In genomic region chr5:33300209-33300742, GRCh38 we compare ENCODE assay signal across 8 cellular contexts.
A peak's percentile ranks its signal among the peaks of the same experiment; 100 is the strongest.
DNase-seq lines count a peak whose midpoint lies in the region; ATAC-seq and TF ChIP-seq lines count a peak whose summit lies in the region.

No MANE protein-coding gene starts in this region.

- no peak for TF ChIP-seq CTCF in AG10803 (conservative IDR thresholded peaks at IDR 0.05; ENCODE audit: low read length)

- DNase-seq in AG10803 (ENCODE audit: low read depth): peak; percentile 26
- peak; percentile 34 for DNase-seq in amniotic epithelial cell (ENCODE audit: low read depth)
- DNase-seq in renal cortical epithelial cell (ENCODE audit: low read depth): peak; percentile 7
- no peak for DNase-seq in foreskin melanocyte
- no peak for DNase-seq in COR-L47 (lab: John Stamatoyannopoulos, UW)
- no peak for DNase-seq in SK-N-DZ (ENCODE audit: low spot score)

- no peak overlapping the region for H3K4me3 ChIP-seq in AG10803 (ENCODE audit: low read length)

- ATAC-seq in GM19397 (IDR thresholded peaks at IDR 0.05; ENCODE audit: unreplicated experiment) (peak; percentile 65), HG03354 (IDR thresholded peaks at IDR 0.05; ENCODE audit: poor library complexity, severe bottlenecking, unreplicated experiment) (peak; percentile 77)

Comparison
In these comparisons a context has a peak if more than half of its experiments do, and no peak if none do; other contexts are left out.
1. DNase-seq: peak in AG10803 (single experiment), amniotic epithelial cell (single experiment) and renal cortical epithelial cell (single experiment); none in foreskin melanocyte (single experiment), COR-L47 (single experiment) and SK-N-DZ (single experiment).